25 cellular contexts compared by ENCODE assay signal in genomic region chr10:36183056-36183455, GRCh38.
"Had no signal": no experiment of that assay in that cellular context is flagged by ENCODE, and none has a peak within 500 bp of the region (broad histone marks: within the 10 kb centered on the region; RNA-seq: fewer than 3 reads in every experiment).

No MANE protein-coding gene starts in this region.

- H3K27me3 ChIP-seq: esophagus muscularis mucosa, heart left ventricle, right lobe of liver, SJCRH30, thyroid gland had no signal

- DNase-seq: activated B cell treated with CpG ODN at 0.5 μM for 24 hours; activated CD4-positive, alpha-beta T cell treated with anti-CD3 and anti-CD28 coated beads, Interleukin-2, amount 50 U/mL, for 1 hour; activated CD8-positive, alpha-beta memory T cell treated with anti-CD3 and anti-CD28 coated beads, Interleukin-2, amount 10 ng/mL, durations not matched to agents 7 days and 5 days; activated CD8-positive, alpha-beta T cell treated with anti-CD3 and anti-CD28 coated beads, Interleukin-2, amount 10 ng/mL, durations not matched to agents 7 days and 5 days; activated effector memory CD4-positive, alpha-beta T cell treated with Interleukin-2 at 50 U/mL for 16 hours; activated naive CD4-positive, alpha-beta T cell treated with Interleukin-2 at 50 U/mL for 16 hours; aorta; cortex of kidney; foreskin keratinocyte; heart left ventricle; left cardiac atrium; left ventricle myocardium superior; midbrain; naive thymus-derived CD8-positive, alpha-beta T cell; right lobe of liver; stimulated activated CD4-positive, alpha-beta T cell treated with anti-CD3 and anti-CD28 coated beads, Interleukin-1b, Interleukin-23, amount 100 ng/mL, for 48 hours; stimulated activated CD4-positive, alpha-beta T cell treated with anti-CD3 and anti-CD28 coated beads, Interleukin-4, amount 100 ng/mL, for 4 hours; stimulated activated CD8-positive, alpha-beta memory T cell treated with anti-CD3 and anti-CD28 coated beads, Interleukin-4, amount 100 ng/mL, for 48 hours; stimulated activated naive CD8-positive, alpha-beta T cell treated with anti-CD3 and anti-CD28 coated beads, Interleukin-15, amount 100 ng/mL, for 72 hours; T-helper 17 cell; T1000; thyroid gland had no signal

- H3K9me3 ChIP-seq: esophagus muscularis mucosa, right lobe of liver, SJCRH30, thyroid gland had no signal

- H3K36me3 ChIP-seq: esophagus muscularis mucosa, heart left ventricle, right lobe of liver, SJCRH30, thyroid gland had no signal

- H3K4me3 ChIP-seq: esophagus muscularis mucosa, heart left ventricle, right lobe of liver, SJCRH30, skin epidermis, thyroid gland had no signal

- H3K27ac ChIP-seq: esophagus muscularis mucosa, foreskin keratinocyte, thyroid gland had no signal

- H3K4me1 ChIP-seq: foreskin keratinocyte, thyroid gland had no signal
